In genomic region chr5:73298251-73299016, GRCh38 we compare ENCODE assay signal across 11 cellular contexts.
DNase-seq lines count a peak whose midpoint lies in the region; ATAC-seq and TF ChIP-seq lines count a peak whose summit lies in the region.
"Had no signal": no experiment of that assay in that cellular context is flagged by ENCODE, and none has a peak within 500 bp of the region (broad histone marks: within the 10 kb centered on the region; RNA-seq: fewer than 3 reads in every experiment).

No MANE protein-coding gene starts in this region.

- no peak for DNase-seq in stimulated activated naive CD8-positive, alpha-beta T cell treated with anti-CD3 and anti-CD28 coated beads, Interleukin-15, Interleukin-2, amounts not matched to agents 100 U/mL and 50 U/mL, for 24 hours
- DNase-seq in chondrocyte (ENCODE audit: low spot score) (no peak), RWPE1 (ENCODE audit: low spot score) (no peak), gastrocnemius medialis (no peak)
- DNase-seq in naive thymus-derived CD4-positive, alpha-beta T cell: no peak
- DNase-seq: colonic mucosa, hypothalamus had no signal

- in situ Hi-C loops in gastrocnemius medialis (cut with MboI; ENCODE audit: low sequenced_read_pairs in 4 of 4): no loop called here

- no peaks in the 10 kb centered on the region for H3K9me3 ChIP-seq in naive thymus-derived CD4-positive, alpha-beta T cell (ENCODE audit: control insufficient read depth in 2 of 3, low read length in 3 of 3)
- no peaks in the 10 kb centered on the region for H3K9me3 ChIP-seq in gastrocnemius medialis
- H3K9me3 ChIP-seq: colonic mucosa had no signal

- CTCF ChIA-PET in naive thymus-derived CD4-positive, alpha-beta T cell (lab: Charles Lee): no interaction called here
- CTCF ChIA-PET in RWPE1 (lab: Yijun Ruan, JAX): interaction anchor here (0.6 to 2.3 kb wide), 16 partner anchors 10 to 222 kb away, joined by 3 to 17 read pairs (median 4); no protein-coding TSS in a partner anchor

- H3K4me1 ChIP-seq in naive thymus-derived CD4-positive, alpha-beta T cell (ENCODE audit: control insufficient read depth in 2 of 2, insufficient read depth in 2 of 2, low read length in 2 of 2): no peaks in the 10 kb centered on the region
- peaks cover 7 to 16% of the 10 kb centered on the region in 2 donors for H3K4me1 ChIP-seq in gastrocnemius medialis

- H3K4me3 Mint-ChIP-seq in stimulated activated naive CD8-positive, alpha-beta T cell treated with anti-CD3 and anti-CD28 coated beads, Interleukin-15, Interleukin-2, amounts not matched to agents 100 ng/mL and 50 ng/mL, for 24 hours: peak overlapping the region; percentile 25
- H3K4me3 Mint-ChIP-seq in chondrocyte (ENCODE audit: unreplicated experiment): peak overlapping the region; percentile 34
- H3K4me3 Mint-ChIP-seq in naive thymus-derived CD4-positive, alpha-beta T cell: peak overlapping the region in 6 of 10 donors; percentile 17 to 71 (median 51)
- H3K4me3 Mint-ChIP-seq: CD4-positive, alpha-beta T cell had no signal

- peaks cover 17% of the 10 kb centered on the region for H3K4me1 Mint-ChIP-seq in stimulated activated naive CD8-positive, alpha-beta T cell treated with anti-CD3 and anti-CD28 coated beads, Interleukin-15, Interleukin-2, amounts not matched to agents 100 ng/mL and 50 ng/mL, for 24 hours (ENCODE audit: low read depth)
- H3K4me1 Mint-ChIP-seq in chondrocyte (ENCODE audit: low read depth): peaks cover 43% of the 10 kb centered on the region
- H3K4me1 Mint-ChIP-seq in naive thymus-derived CD4-positive, alpha-beta T cell: peaks cover 7 to 39% (median 28%) of the 10 kb centered on the region in 7 donors

- intact Hi-C loops in naive thymus-derived CD4-positive, alpha-beta T cell (cut with micrococcal nuclease): loop anchor here in 1 of 2 donors (2.0 to 5.0 kb wide), 3 partner anchors 66 to 88 kb away; no protein-coding TSS in a partner anchor
- intact Hi-C loops in gastrocnemius medialis (cut with DNase I; ENCODE audit: low total_unique reads): no loop called here

- no peaks in the 10 kb centered on the region for H3K36me3 ChIP-seq in naive thymus-derived CD4-positive, alpha-beta T cell (ENCODE audit: control insufficient read depth in 2 of 3, insufficient read depth in 3 of 3, low read length in 3 of 3)
- H3K36me3 ChIP-seq in gastrocnemius medialis: no peaks in the 10 kb centered on the region
- H3K36me3 ChIP-seq: colonic mucosa had no signal

- H3K27ac Mint-ChIP-seq in stimulated activated naive CD8-positive, alpha-beta T cell treated with anti-CD3 and anti-CD28 coated beads, Interleukin-15, Interleukin-2, amounts not matched to agents 100 ng/mL and 50 ng/mL, for 24 hours: no peak overlapping the region
- H3K27ac Mint-ChIP-seq in chondrocyte (ENCODE audit: unreplicated experiment): no peak overlapping the region
- H3K27ac Mint-ChIP-seq in naive thymus-derived CD4-positive, alpha-beta T cell: peak overlapping the region in 1 of 9 donors; percentile 75
- H3K27ac Mint-ChIP-seq: CD4-positive, alpha-beta T cell had no signal

- no peak overlapping the region for H3K27ac ChIP-seq in naive thymus-derived CD4-positive, alpha-beta T cell (ENCODE audit: low read depth, low read length)
- H3K27ac ChIP-seq in RWPE1: no peak overlapping the region
- H3K27ac ChIP-seq in gastrocnemius medialis: no peak overlapping the region
- H3K27ac ChIP-seq: colonic mucosa had no signal

- peaks cover 10 to 21% of the 10 kb centered on the region in 2 donors for H3K27me3 ChIP-seq in naive thymus-derived CD4-positive, alpha-beta T cell (ENCODE audit: control insufficient read depth in 2 of 2, insufficient read depth in 2 of 2, low read length in 2 of 2)
- peaks cover 73 to 80% (median 74%) of the 10 kb centered on the region in 3 donors for H3K27me3 ChIP-seq in gastrocnemius medialis

- H3K27me3 Mint-ChIP-seq in stimulated activated naive CD8-positive, alpha-beta T cell treated with anti-CD3 and anti-CD28 coated beads, Interleukin-15, Interleukin-2, amounts not matched to agents 100 ng/mL and 50 ng/mL, for 24 hours: peaks cover 86% of the 10 kb centered on the region
- peaks cover 54% of the 10 kb centered on the region for H3K27me3 Mint-ChIP-seq in chondrocyte (ENCODE audit: low read depth)
- peaks cover 83 to 90% (median 86%) of the 10 kb centered on the region in 5 donors for H3K27me3 Mint-ChIP-seq in naive thymus-derived CD4-positive, alpha-beta T cell

- TF ChIP-seq CTCF in chondrocyte (IDR thresholded peaks at IDR 0.05) (no peak), RWPE1 (conservative IDR thresholded peaks at IDR 0.05; ENCODE audit: low read depth) (no peak), gastrocnemius medialis (IDR thresholded peaks at IDR 0.05 in 4 of 5, conservative IDR thresholded peaks at IDR 0.05 in 1 of 5) (no peak)

- no peak for ATAC-seq in stimulated activated naive CD8-positive, alpha-beta T cell treated with anti-CD3 and anti-CD28 coated beads, Interleukin-15, Interleukin-2, amounts not matched to agents 100 U/mL and 50 U/mL, for 24 hours
- no peak for ATAC-seq in naive thymus-derived CD4-positive, alpha-beta T cell
- ATAC-seq in HG03039 (IDR thresholded peaks at IDR 0.05; ENCODE audit: unreplicated experiment): no peak
- no peak for ATAC-seq in HG03439 (IDR thresholded peaks at IDR 0.05; ENCODE audit: unreplicated experiment)
- ATAC-seq in gastrocnemius medialis: no peak

- no peak overlapping the region for H3K4me3 ChIP-seq in naive thymus-derived CD4-positive, alpha-beta T cell (ENCODE audit: low read length)
- H3K4me3 ChIP-seq in gastrocnemius medialis: peak overlapping the region in 2 of 4 donors; percentile 0 to 27
- H3K4me3 ChIP-seq: colonic mucosa had no signal

- no peak for TF ChIP-seq POLR2A in gastrocnemius medialis (IDR thresholded peaks at IDR 0.05)

- POLR2A ChIA-PET in naive thymus-derived CD4-positive, alpha-beta T cell (lab: Charles Lee): no interaction called here
- POLR2A ChIA-PET in RWPE1 (lab: Yijun Ruan, JAX; ENCODE audit: low non-redundant PET): no interaction called here

- H3K9me3 Mint-ChIP-seq in stimulated activated naive CD8-positive, alpha-beta T cell treated with anti-CD3 and anti-CD28 coated beads, Interleukin-15, Interleukin-2, amounts not matched to agents 100 ng/mL and 50 ng/mL, for 24 hours: no peaks in the 10 kb centered on the region
- H3K9me3 Mint-ChIP-seq in chondrocyte (ENCODE audit: low read depth): no peaks in the 10 kb centered on the region
- peaks cover 0 to 17% (median 2%) of the 10 kb centered on the region in 11 donors for H3K9me3 Mint-ChIP-seq in naive thymus-derived CD4-positive, alpha-beta T cell
- H3K9me3 Mint-ChIP-seq: CD4-positive, alpha-beta T cell had no signal

- peaks cover 4% of the 10 kb centered on the region for H3K36me3 Mint-ChIP-seq in stimulated activated naive CD8-positive, alpha-beta T cell treated with anti-CD3 and anti-CD28 coated beads, Interleukin-15, Interleukin-2, amounts not matched to agents 100 ng/mL and 50 ng/mL, for 24 hours (ENCODE audit: low read depth)
- peaks cover 3% of the 10 kb centered on the region for H3K36me3 Mint-ChIP-seq in chondrocyte (ENCODE audit: low read depth)
- H3K36me3 Mint-ChIP-seq in naive thymus-derived CD4-positive, alpha-beta T cell: peaks cover 0 to 5% (median 0%) of the 10 kb centered on the region in 5 donors
